ENCODE assay signal across 8 cellular contexts in the genomic region with DNA sequence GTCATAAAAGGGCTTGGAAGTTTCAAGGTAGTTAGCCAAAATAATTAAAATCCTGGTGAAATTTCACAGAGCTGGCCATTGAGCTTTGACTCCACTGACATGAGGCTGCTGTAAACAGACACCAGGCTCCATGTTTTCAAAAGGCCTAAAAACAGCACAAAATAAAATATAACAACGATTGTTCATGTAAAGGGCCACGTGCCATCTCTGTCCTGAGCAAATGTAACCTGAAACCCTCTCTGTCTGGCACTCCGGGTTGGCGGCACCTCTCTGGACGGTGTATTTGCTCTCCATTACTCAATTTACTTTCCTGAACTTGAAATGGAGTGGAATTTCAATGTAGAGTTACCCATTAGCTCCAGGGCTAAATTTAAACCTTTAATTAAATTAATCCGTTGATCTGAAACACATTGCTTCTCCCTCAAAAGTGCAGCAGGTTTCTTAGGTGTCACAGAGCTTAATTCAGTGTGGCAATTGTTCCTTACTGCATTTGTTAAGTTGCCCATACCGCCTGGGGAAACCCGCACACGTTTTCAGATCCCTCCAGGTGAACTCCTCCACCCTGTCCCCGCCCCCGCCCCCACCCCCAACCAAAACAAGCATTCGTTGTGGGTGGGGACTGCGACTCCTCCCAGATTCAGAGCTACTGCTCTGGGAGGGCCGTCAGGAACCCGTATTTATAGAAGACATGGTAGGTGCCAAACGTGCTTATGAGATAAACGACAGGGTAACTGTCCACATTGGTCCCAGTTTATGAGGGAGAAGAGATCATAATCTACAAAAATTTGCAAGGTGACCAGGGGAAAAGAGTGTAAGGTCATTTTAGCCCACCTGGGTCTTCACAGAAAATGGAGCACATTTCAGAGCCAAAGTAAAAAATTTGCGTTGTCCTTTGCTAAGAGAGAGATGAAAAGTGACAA. TPM values are rescaled to one million over a fixed set of nuclear protein-coding genes. Genes with fewer than 3 reads are reported as not detected.
DNase-seq lines count a peak whose midpoint lies in the region; ATAC-seq, FAIRE-seq and TF ChIP-seq lines count a peak whose summit lies in the region.

No MANE protein-coding gene starts in this region.

- peak overlapping the region; percentile 91 to 97 for H3K27ac ChIP-seq in A549
- peak overlapping the region; percentile 84 for H3K27ac ChIP-seq in subcutaneous abdominal adipose tissue (ENCODE audit: low read depth, low read length)

- H3K4me2 ChIP-seq in A549: peak overlapping the region; percentile 95

- 1% methylated on average over 12 of the region's 18 CpGs for WGBS in A549 (ENCODE audit: missing lambda C conversion rate)

- H3K36me3 ChIP-seq in adipocyte (ENCODE audit: control insufficient read depth, insufficient read depth, low read length, severe bottlenecking): peaks cover 2% of the 10 kb centered on the region
- no peaks in the 10 kb centered on the region for H3K36me3 ChIP-seq in subcutaneous abdominal adipose tissue (ENCODE audit: control insufficient read depth in 5 of 5, insufficient read depth in 5 of 5, low read length in 5 of 5)

- no peak for TF ChIP-seq EP300 in A549 (IDR thresholded peaks at IDR 0.05)

- H3K9ac ChIP-seq in adipocyte (ENCODE audit: low read length) (peak overlapping the region; percentile 93), subcutaneous abdominal adipose tissue (ENCODE audit: low read length in 5 of 5) (peak overlapping the region in 3 of 5 donors; percentile 7 to 54 (median 8))

- TF ChIP-seq RAD21 in A549 (conservative IDR thresholded peaks at IDR 0.05 in 1 of 2, IDR thresholded peaks at IDR 0.05 in 1 of 2): no peak

- H3K4me1 ChIP-seq in A549: peaks cover 22% of the 10 kb centered on the region
- H3K4me1 ChIP-seq in adipocyte (ENCODE audit: control insufficient read depth, insufficient read depth, low read length): peaks cover 43% of the 10 kb centered on the region
- H3K4me1 ChIP-seq in subcutaneous abdominal adipose tissue (ENCODE audit: control insufficient read depth in 5 of 5, insufficient read depth in 5 of 5, low read length in 5 of 5): peaks cover 5 to 62% (median 56%) of the 10 kb centered on the region in 5 donors

- no peaks in the 10 kb centered on the region for H3K27me3 ChIP-seq in adipocyte (replicated peaks; ENCODE audit: control insufficient read depth, insufficient read depth, low read length)
- no peaks in the 10 kb centered on the region for H3K27me3 ChIP-seq in subcutaneous abdominal adipose tissue (ENCODE audit: control insufficient read depth in 5 of 5, insufficient read depth in 4 of 5, low read length in 5 of 5)

- FAIRE-seq in A549 (lab: Jason Lieb, UNC): no peak

- ATAC-seq in A549 (peak; percentile 42 to 71; a peak in 4 of 6 replicates), GM18867 (IDR thresholded peaks at IDR 0.05; ENCODE audit: unreplicated experiment) (peak; percentile 33), HG03432 (IDR thresholded peaks at IDR 0.05; ENCODE audit: unreplicated experiment) (peak; percentile 47), HG02870 (IDR thresholded peaks at IDR 0.05; ENCODE audit: unreplicated experiment) (no peak)

- DNase-seq in A549 (ENCODE audit: low read depth in 1 of 2, low spot score in 1 of 2): peak; percentile 70 to 76
- peak; percentile 79 for DNase-seq in NCI-H774 (lab: John Stamatoyannopoulos, UW)
- no peak for DNase-seq in adipocyte (ENCODE audit: low read depth)
- peak; percentile 83 for DNase-seq in left kidney (ENCODE audit: low read depth, low spot score)

- H3K9me3 ChIP-seq in A549 (no peaks in the 10 kb centered on the region), adipocyte (ENCODE audit: control insufficient read depth, low read length) (no peaks in the 10 kb centered on the region), subcutaneous abdominal adipose tissue (ENCODE audit: control insufficient read depth in 5 of 5, low read length in 5 of 5) (no peaks in the 10 kb centered on the region)

- TF ChIP-seq CTCF in A549 (IDR thresholded peaks at IDR 0.05): no peak

- CTCF ChIA-PET in A549 (lab: Yijun Ruan, JAX): interaction anchor here (1.3 to 2.1 kb wide), 5 partner anchors 8 to 278 kb away, joined by 3 to 10 read pairs (median 4); no protein-coding TSS in a partner anchor

- TF ChIP-seq POLR2A in A549 (IDR thresholded peaks at IDR 0.05; ENCODE audit: low read length): no peak

- peak overlapping the region; percentile 85 for H3K4me3 ChIP-seq in A549
- peak overlapping the region; percentile 85 for H3K4me3 ChIP-seq in adipocyte (ENCODE audit: low read length)
- H3K4me3 ChIP-seq in subcutaneous abdominal adipose tissue (ENCODE audit: low read depth in 1 of 5, low read length in 5 of 5): peak overlapping the region; percentile 74 to 94 (median 80)

- POLR2A ChIA-PET in A549 (lab: Yijun Ruan, JAX): interaction anchor here (0.6 to 1.7 kb wide), 8 partner anchors 9 to 278 kb away, joined by 3 to 8 read pairs (median 3); no protein-coding TSS in a partner anchor

TF ChIP-seq in A549, 52 proteins besides CTCF, POLR2A, EP300 and RAD21 (continues in another document):
- TF ChIP-seq, protein P1, sequence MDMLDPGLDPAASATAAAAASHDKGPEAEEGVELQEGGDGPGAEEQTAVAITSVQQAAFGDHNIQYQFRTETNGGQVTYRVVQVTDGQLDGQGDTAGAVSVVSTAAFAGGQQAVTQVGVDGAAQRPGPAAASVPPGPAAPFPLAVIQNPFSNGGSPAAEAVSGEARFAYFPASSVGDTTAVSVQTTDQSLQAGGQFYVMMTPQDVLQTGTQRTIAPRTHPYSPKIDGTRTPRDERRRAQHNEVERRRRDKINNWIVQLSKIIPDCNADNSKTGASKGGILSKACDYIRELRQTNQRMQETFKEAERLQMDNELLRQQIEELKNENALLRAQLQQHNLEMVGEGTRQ (IDR thresholded peaks at IDR 0.05): peak; percentile 55
- TF ChIP-seq, protein P2, sequence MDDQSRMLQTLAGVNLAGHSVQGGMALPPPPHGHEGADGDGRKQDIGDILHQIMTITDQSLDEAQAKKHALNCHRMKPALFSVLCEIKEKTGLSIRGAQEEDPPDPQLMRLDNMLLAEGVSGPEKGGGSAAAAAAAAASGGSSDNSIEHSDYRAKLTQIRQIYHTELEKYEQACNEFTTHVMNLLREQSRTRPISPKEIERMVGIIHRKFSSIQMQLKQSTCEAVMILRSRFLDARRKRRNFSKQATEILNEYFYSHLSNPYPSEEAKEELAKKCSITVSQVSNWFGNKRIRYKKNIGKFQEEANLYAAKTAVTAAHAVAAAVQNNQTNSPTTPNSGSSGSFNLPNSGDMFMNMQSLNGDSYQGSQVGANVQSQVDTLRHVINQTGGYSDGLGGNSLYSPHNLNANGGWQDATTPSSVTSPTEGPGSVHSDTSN (IDR thresholded peaks at IDR 0.05): no peak
- TF ChIP-seq FOXS1 (CRISPR knock-in tag; IDR thresholded peaks at IDR 0.05): no peak
- TF ChIP-seq RARB (CRISPR knock-in tag; IDR thresholded peaks at IDR 0.05): no peak
- TF ChIP-seq CEBPB (IDR thresholded peaks at IDR 0.05): peak in 1 of 2 experiments; percentile 16; a peak in 1 of 4 replicates
- TF ChIP-seq MAZ (IDR thresholded peaks at IDR 0.05; ENCODE audit: borderline replicate concordance, low read depth, low read length): no peak
- TF ChIP-seq, protein P3, sequence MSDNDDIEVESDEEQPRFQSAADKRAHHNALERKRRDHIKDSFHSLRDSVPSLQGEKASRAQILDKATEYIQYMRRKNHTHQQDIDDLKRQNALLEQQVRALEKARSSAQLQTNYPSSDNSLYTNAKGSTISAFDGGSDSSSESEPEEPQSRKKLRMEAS (IDR thresholded peaks at IDR 0.05): peak; percentile 79
- TF ChIP-seq NR3C1 (IDR thresholded peaks at IDR 0.05): no peak
- no peak for TF ChIP-seq HEYL (CRISPR knock-in tag; IDR thresholded peaks at IDR 0.05)
- TF ChIP-seq HOXB5 (CRISPR knock-in tag; IDR thresholded peaks at IDR 0.05): no peak
- TF ChIP-seq PHF8 (IDR thresholded peaks at IDR 0.05; ENCODE audit: borderline replicate concordance, low read depth): no peak
- TF ChIP-seq CBX8 (IDR thresholded peaks at IDR 0.05): no peak
- TF ChIP-seq RFX5 (IDR thresholded peaks at IDR 0.05): no peak
- TF ChIP-seq NPAS2 (CRISPR knock-in tag; IDR thresholded peaks at IDR 0.05; ENCODE audit: borderline replicate concordance): no peak
- no peak for TF ChIP-seq RCOR1 (IDR thresholded peaks at IDR 0.05; ENCODE audit: low read depth, low read length)
- no peak for TF ChIP-seq ZFP36 (IDR thresholded peaks at IDR 0.05; ENCODE audit: borderline replicate concordance, partially characterized antibody)
- TF ChIP-seq, protein P4, sequence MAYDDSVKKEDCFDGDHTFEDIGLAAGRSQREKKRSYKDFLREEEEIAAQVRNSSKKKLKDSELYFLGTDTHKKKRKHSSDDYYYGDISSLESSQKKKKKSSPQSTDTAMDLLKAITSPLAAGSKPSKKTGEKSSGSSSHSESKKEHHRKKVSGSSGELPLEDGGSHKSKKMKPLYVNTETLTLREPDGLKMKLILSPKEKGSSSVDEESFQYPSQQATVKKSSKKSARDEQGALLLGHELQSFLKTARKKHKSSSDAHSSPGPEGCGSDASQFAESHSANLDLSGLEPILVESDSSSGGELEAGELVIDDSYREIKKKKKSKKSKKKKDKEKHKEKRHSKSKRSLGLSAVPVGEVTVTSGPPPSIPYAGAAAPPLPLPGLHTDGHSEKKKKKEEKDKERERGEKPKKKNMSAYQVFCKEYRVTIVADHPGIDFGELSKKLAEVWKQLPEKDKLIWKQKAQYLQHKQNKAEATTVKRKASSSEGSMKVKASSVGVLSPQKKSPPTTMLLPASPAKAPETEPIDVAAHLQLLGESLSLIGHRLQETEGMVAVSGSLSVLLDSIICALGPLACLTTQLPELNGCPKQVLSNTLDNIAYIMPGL (CRISPR knock-in tag; IDR thresholded peaks at IDR 0.05; ENCODE audit: borderline replicate concordance): no peak
- no peak for TF ChIP-seq CHD4 (IDR thresholded peaks at IDR 0.05; ENCODE audit: borderline replicate concordance)
- TF ChIP-seq KDM5A (IDR thresholded peaks at IDR 0.05): no peak
- TF ChIP-seq, protein P5, sequence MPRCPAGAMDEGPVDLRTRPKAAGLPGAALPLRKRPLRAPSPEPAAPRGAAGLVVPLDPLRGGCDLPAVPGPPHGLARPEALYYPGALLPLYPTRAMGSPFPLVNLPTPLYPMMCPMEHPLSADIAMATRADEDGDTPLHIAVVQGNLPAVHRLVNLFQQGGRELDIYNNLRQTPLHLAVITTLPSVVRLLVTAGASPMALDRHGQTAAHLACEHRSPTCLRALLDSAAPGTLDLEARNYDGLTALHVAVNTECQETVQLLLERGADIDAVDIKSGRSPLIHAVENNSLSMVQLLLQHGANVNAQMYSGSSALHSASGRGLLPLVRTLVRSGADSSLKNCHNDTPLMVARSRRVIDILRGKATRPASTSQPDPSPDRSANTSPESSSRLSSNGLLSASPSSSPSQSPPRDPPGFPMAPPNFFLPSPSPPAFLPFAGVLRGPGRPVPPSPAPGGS (IDR thresholded peaks at IDR 0.05): no peak

RNA-seq across cellular contexts. Expression of a gene that starts 1.2 kb away (rescaled TPM):
- polyA plus RNA-seq in A549 (2011; rRNA removed): 8.5 and 8.6 TPM in 2 replicates
- 6.8 and 8.3 TPM in 2 replicates for polyA plus RNA-seq in A549 (2012; cell fraction: cytosol; rRNA removed)
- polyA plus RNA-seq in A549 (2012; cell fraction: nucleus; rRNA removed): 6.0 and 10.3 TPM in 2 replicates
- 4.5 to 6.4 TPM (median 5.0 TPM) in 3 replicates for polyA plus RNA-seq in A549 (2017; fragmentation: RNase III; extraction: RNeasy Plus Mini Kit Qiagen cat#74134 plus additional on column Dnase treatment)
- polyA minus RNA-seq in A549 (2011; rRNA and poly(A)+ RNA removed): 7.4 and 9.1 TPM in 2 replicates
